In genomic region chr11:207213-208176, GRCh38 we compare ENCODE assay signal across 8 cellular contexts. TPM values are rescaled to one million over a fixed set of nuclear protein-coding genes. Genes with fewer than 3 reads are reported as not detected.
DNase-seq lines count a peak whose midpoint lies in the region; ATAC-seq and TF ChIP-seq lines count a peak whose summit lies in the region.

Gene BET1L (minus strand): TSS chr11:207399. CDS start chr11:207321, 78 bp downstream.
Gene RIC8A (plus strand): TSS chr11:207708. CDS start chr11:208855, 1,147 bp downstream.

- peaks cover 4 to 33% (median 13%) of the 10 kb centered on the region in 3 donors for H3K4me1 Mint-ChIP-seq in IgD-negative memory B cell

- H3K27ac Mint-ChIP-seq in IgD-negative memory B cell: peak within 1 kb of the TSS; percentile 97 to 99 (median 98)

- H3K9me3 Mint-ChIP-seq in IgD-negative memory B cell: no peaks in the 10 kb centered on the region

- peak; percentile 81 for DNase-seq in DMS 273 treated with DMSO at 0.1 percent for 48 hours (lab: John Stamatoyannopoulos, UW)
- peak; percentile 65 for DNase-seq in OCI-M2 (lab: John Stamatoyannopoulos, UW; ENCODE audit: unreplicated experiment)
- peak; percentile 94 for DNase-seq in activated T-cell treated with anti-CD3 and anti-CD28 coated beads for 4 hours
- peak; percentile 98 for DNase-seq in epithelial cell of esophagus (ENCODE audit: low read depth)
- DNase-seq in mucosa of descending colon: peak; percentile 97 to 99 (median 98)
- DNase-seq in stimulated activated CD8-positive, alpha-beta memory T cell treated with anti-CD3 and anti-CD28 coated beads, Interleukin-4, amount 100 ng/mL, for 24 hours (ENCODE audit: low read depth): peak; percentile 94

- peaks cover 21% of the 10 kb centered on the region for H3K4me1 ChIP-seq in mucosa of descending colon (ENCODE audit: low read depth)

- ATAC-seq in GM21529 (IDR thresholded peaks at IDR 0.05; ENCODE audit: unreplicated experiment) (peak; percentile 68), mucosa of descending colon (peak; percentile 89)

- H3K9me3 ChIP-seq in mucosa of descending colon: no peaks in the 10 kb centered on the region

- intact Hi-C loops in mucosa of descending colon (cut with DNase I, micrococcal nuclease): no loop called here

- H3K4me3 ChIP-seq in epithelial cell of esophagus (ENCODE audit: low read length): peak within 1 kb of the TSS; percentile 70
- H3K4me3 ChIP-seq in mucosa of descending colon: peak within 1 kb of the TSS; percentile 62

- H3K4me3 Mint-ChIP-seq in IgD-negative memory B cell: peak within 1 kb of the TSS; percentile 96 to 99 (median 98)

- no peaks in the 10 kb centered on the region for H3K27me3 Mint-ChIP-seq in IgD-negative memory B cell

- H3K36me3 ChIP-seq in mucosa of descending colon (ENCODE audit: low read depth): peaks cover 5% of the 10 kb centered on the region

- peaks cover 2% of the 10 kb centered on the region for H3K36me3 Mint-ChIP-seq in IgD-negative memory B cell

- TF ChIP-seq CTCF in epithelial cell of esophagus (IDR thresholded peaks at IDR 0.05; ENCODE audit: insufficient read depth, low read depth, low read length, missing control alignments) (no peak), mucosa of descending colon (IDR thresholded peaks at IDR 0.05) (peak; percentile 18)

RNA-seq across cellular contexts. Expression of gene BET1L, which starts in this region (rescaled TPM):
- polyA plus RNA-seq in IgD-negative memory B cell: 44.4 TPM
- 10 to 100 TPM; 51.5 to 59.9 (median 55.8) TPM for total RNA-seq in mucosa of descending colon

RNA-seq across cellular contexts. Expression of gene RIC8A, which starts in this region (rescaled TPM):
- polyA plus RNA-seq in IgD-negative memory B cell: 65.7 TPM
- 10 to 100 TPM; 75.1 to 93.1 (median 82.2) TPM for total RNA-seq in mucosa of descending colon

Comparison
In these comparisons a context has a peak if more than half of its experiments do, and no peak if none do; other contexts are left out.
1. Peak in every context shown above with its lines: DNase-seq, ATAC-seq and H3K4me3 ChIP-seq.